In genomic region chr22:45832959-45833580, GRCh38 we compare ENCODE assay signal across 26 cellular contexts.
DNase-seq lines count a peak whose midpoint lies in the region; ATAC-seq, FAIRE-seq and TF ChIP-seq lines count a peak whose summit lies in the region.
"Had no signal": no experiment of that assay in that cellular context is flagged by ENCODE, and none has a peak within 500 bp of the region (broad histone marks: within the 10 kb centered on the region; RNA-seq: fewer than 3 reads in every experiment).

No MANE protein-coding gene starts in this region.

- no peaks in the 10 kb centered on the region for H3K9me3 Mint-ChIP-seq in activated naive CD4-positive, alpha-beta T cell treated with anti-CD3 and anti-CD28 coated beads, Interleukin-2, amount 50 U/mL, for 24 hours
- peaks cover 20% of the 10 kb centered on the region for H3K9me3 Mint-ChIP-seq in mesothelial cell of epicardium

- no peak overlapping the region for H3K4me3 Mint-ChIP-seq in activated naive CD4-positive, alpha-beta T cell treated with anti-CD3 and anti-CD28 coated beads, Interleukin-2, amount 50 U/mL, for 24 hours
- no peak overlapping the region for H3K4me3 Mint-ChIP-seq in mesothelial cell of epicardium
- H3K4me3 Mint-ChIP-seq: IgD-negative memory B cell had no signal

- H3K27me3 ChIP-seq in bronchial epithelial cell (ENCODE audit: control insufficient read depth, insufficient read depth, low read length) (no peaks in the 10 kb centered on the region), vagina (no peaks in the 10 kb centered on the region), upper lobe of left lung (no peaks in the 10 kb centered on the region)

- no peak for DNase-seq in activated naive CD4-positive, alpha-beta T cell treated with anti-CD3 and anti-CD28 coated beads, Interleukin-2, amount 50 U/mL, for 16 hours
- peak; percentile 76 for DNase-seq in bronchial epithelial cell (ENCODE audit: low read depth)
- no peak for DNase-seq in mesothelial cell of epicardium (ENCODE audit: low spot score in 2 of 2, unreplicated experiment in 2 of 2)
- no peak for DNase-seq in vagina (ENCODE audit: extremely low spot score in 2 of 2)
- no peak for DNase-seq in SW480 (ENCODE audit: low spot score)
- DNase-seq in upper lobe of left lung = no peak
- DNase-seq: 8988T, COR-L47, EL, GM23248, Kasumi-1, MM.1S, NCI-H1092, NCI-H1436 treated with DMSO at 0.1 percent for 48 hours, NCI-H2029, NCI-H2171 treated with DMSO at 0.1 percent for 48 hours, NCI-H446 treated with DMSO at 0.1 percent for 48 hours, SHP77 treated with DMSO at 0.1 percent for 48 hours had no signal

- H3K36me3 Mint-ChIP-seq in activated naive CD4-positive, alpha-beta T cell treated with anti-CD3 and anti-CD28 coated beads, Interleukin-2, amount 50 U/mL, for 24 hours = peaks cover 8% of the 10 kb centered on the region
- peaks cover 28% of the 10 kb centered on the region for H3K36me3 Mint-ChIP-seq in mesothelial cell of epicardium
- H3K36me3 Mint-ChIP-seq: IgD-negative memory B cell had no signal

- H3K27ac ChIP-seq in vagina = peak overlapping the region; percentile 10
- H3K27ac ChIP-seq in upper lobe of left lung = no peak overlapping the region
- H3K27ac ChIP-seq: GM23248, HL-60 had no signal

- WGBS in upper lobe of left lung, 2 donors = 84 to 88% methylated on average over 8 of the region's 8 CpGs

- peak; percentile 23 for FAIRE-seq in bronchial epithelial cell (lab: Jason Lieb, UNC)
- FAIRE-seq: GM12878, HTR-8/SVneo, RCC 7860 had no signal

- TF ChIP-seq CTCF in bronchial epithelial cell (IDR thresholded peaks at IDR 0.05; ENCODE audit: insufficient read depth, low read length, severe bottlenecking) = no peak
- no peak for TF ChIP-seq CTCF in mesothelial cell of epicardium (IDR thresholded peaks at IDR 0.05; ENCODE audit: unreplicated experiment)
- TF ChIP-seq CTCF in vagina (IDR thresholded peaks at IDR 0.05) = no peak
- TF ChIP-seq CTCF in upper lobe of left lung (IDR thresholded peaks at IDR 0.05) = no peak

- H3K4me3 ChIP-seq in bronchial epithelial cell (ENCODE audit: low read depth, low read length) (no peak overlapping the region), vagina (no peak overlapping the region), upper lobe of left lung (no peak overlapping the region)
- H3K4me3 ChIP-seq: GM12878, GM23248, HAP-1 had no signal

- peak overlapping the region; percentile 18 for H3K27ac Mint-ChIP-seq in activated naive CD4-positive, alpha-beta T cell treated with anti-CD3 and anti-CD28 coated beads, Interleukin-2, amount 50 U/mL, for 24 hours
- peak overlapping the region; percentile 31 for H3K27ac Mint-ChIP-seq in mesothelial cell of epicardium
- H3K27ac Mint-ChIP-seq: IgD-negative memory B cell had no signal

- no peaks in the 10 kb centered on the region for H3K27me3 Mint-ChIP-seq in activated naive CD4-positive, alpha-beta T cell treated with anti-CD3 and anti-CD28 coated beads, Interleukin-2, amount 50 U/mL, for 24 hours
- no peaks in the 10 kb centered on the region for H3K27me3 Mint-ChIP-seq in mesothelial cell of epicardium (ENCODE audit: low read depth)
- H3K27me3 Mint-ChIP-seq: IgD-negative memory B cell had no signal

- H3K9me3 ChIP-seq in vagina = no peaks in the 10 kb centered on the region
- H3K9me3 ChIP-seq in upper lobe of left lung = no peaks in the 10 kb centered on the region
- H3K9me3 ChIP-seq: HAP-1 had no signal

- H3K4me1 ChIP-seq in vagina (peaks cover 7% of the 10 kb centered on the region), upper lobe of left lung (peaks cover 0 to 4% (median 0%) of the 10 kb centered on the region in 4 donors)

- intact Hi-C loops in vagina (cut with DNase I) = no loop called here

- ATAC-seq in upper lobe of left lung (ENCODE audit: low FRiP score in 2 of 2) (no peak), GM21423 (IDR thresholded peaks at IDR 0.05; ENCODE audit: unreplicated experiment) (no peak)
- ATAC-seq: GM12878 had no signal

- TF ChIP-seq EP300 in upper lobe of left lung (IDR thresholded peaks at IDR 0.05) = no peak

- H3K36me3 ChIP-seq in bronchial epithelial cell (ENCODE audit: control insufficient read depth, insufficient read depth, low read length) = peaks cover 2% of the 10 kb centered on the region
- no peaks in the 10 kb centered on the region for H3K36me3 ChIP-seq in vagina
- H3K36me3 ChIP-seq in upper lobe of left lung = peaks cover 0 to 5% (median 0%) of the 10 kb centered on the region in 4 donors
- H3K36me3 ChIP-seq: HAP-1 had no signal

- TF ChIP-seq POLR2A in vagina (IDR thresholded peaks at IDR 0.05) (no peak), upper lobe of left lung (IDR thresholded peaks at IDR 0.05) (no peak)

- no peaks in the 10 kb centered on the region for H3K4me1 Mint-ChIP-seq in activated naive CD4-positive, alpha-beta T cell treated with anti-CD3 and anti-CD28 coated beads, Interleukin-2, amount 50 U/mL, for 24 hours
- H3K4me1 Mint-ChIP-seq in mesothelial cell of epicardium = peaks cover 9% of the 10 kb centered on the region
